12 cellular contexts compared by ENCODE assay signal in genomic region chr4:2291705-2292651, GRCh38. TPM values are rescaled to one million over a fixed set of nuclear protein-coding genes. Genes with fewer than 3 reads are reported as not detected.
DNase-seq lines count a peak whose midpoint lies in the region; ATAC-seq and TF ChIP-seq lines count a peak whose summit lies in the region.
"Had no signal": no experiment of that assay in that cellular context is flagged by ENCODE, and none has a peak within 500 bp of the region (broad histone marks: within the 10 kb centered on the region; RNA-seq: fewer than 3 reads in every experiment).

No MANE protein-coding gene starts in this region.

- no peak for ATAC-seq in T-cell (replicated peaks in 1 of 4)
- no peak for ATAC-seq in stimulated activated memory B cell treated with anti-CD40 and anti-IgM and Interleukin-4, amounts not matched to agents 10 μg/mL and 1 μg/mL and 100 μg/mL, for 72 hours
- ATAC-seq in GM18498 (IDR thresholded peaks at IDR 0.05; ENCODE audit: unreplicated experiment), result no peak
- ATAC-seq in HG03097 (IDR thresholded peaks at IDR 0.05; ENCODE audit: low FRiP score, unreplicated experiment), result no peak
- ATAC-seq: A549 had no signal

- H3K27ac Mint-ChIP-seq in T-cell (peak overlapping the region; percentile 96 to 98), immature natural killer cell (peak overlapping the region in 5 of 6 donors; percentile 96 to 100 (median 97))
- peak overlapping the region; percentile 70 for H3K27ac Mint-ChIP-seq in stimulated activated memory B cell treated with anti-CD40 and anti-IgM and Interleukin-4, amounts not matched to agents 10 μg/mL and 1 μg/mL and 100 μg/mL, for 72 hours

- peaks cover 0 to 6% (median 0%) of the 10 kb centered on the region in 3 donors for H3K9me3 Mint-ChIP-seq in T-cell
- H3K9me3 Mint-ChIP-seq in immature natural killer cell, result no peaks in the 10 kb centered on the region
- peaks cover 3% of the 10 kb centered on the region for H3K9me3 Mint-ChIP-seq in stimulated activated memory B cell treated with anti-CD40 and anti-IgM and Interleukin-4, amounts not matched to agents 10 μg/mL and 1 μg/mL and 100 μg/mL, for 72 hours
- H3K9me3 Mint-ChIP-seq: activated naive CD4-positive, alpha-beta T cell treated with anti-CD3 and anti-CD28 coated beads, Interleukin-2, amount 50 U/mL, for 72 hours had no signal

- TF ChIP-seq CTCF in GM10266 (IDR thresholded peaks at IDR 0.05; ENCODE audit: control insufficient read depth, insufficient read depth, low read depth, missing control alignments), result no peak

- H3K36me3 Mint-ChIP-seq in T-cell (peaks cover 4% of the 10 kb centered on the region), immature natural killer cell (peaks cover 0 to 16% (median 4%) of the 10 kb centered on the region in 3 donors)
- no peaks in the 10 kb centered on the region for H3K36me3 Mint-ChIP-seq in stimulated activated memory B cell treated with anti-CD40 and anti-IgM and Interleukin-4, amounts not matched to agents 10 μg/mL and 1 μg/mL and 100 μg/mL, for 72 hours
- H3K36me3 Mint-ChIP-seq: activated naive CD4-positive, alpha-beta T cell treated with anti-CD3 and anti-CD28 coated beads, Interleukin-2, amount 50 U/mL, for 72 hours had no signal

- CTCF ChIA-PET in T-cell (lab: Charles Lee), result interaction anchor here in 1 of 2 donors (1.6 kb wide), 1 partner anchor 127 kb away, joined by 7 read pairs; the partner anchor contains the start of genes CFAP99 and ZFYVE28

- DNase-seq in activated CD8-positive, alpha-beta memory T cell treated with anti-CD3 and anti-CD28 coated beads for 24 hours, result peak; percentile 50
- no peak for DNase-seq in activated CD8-positive, alpha-beta memory T cell treated with anti-CD3 and anti-CD28 coated beads, Interleukin-2, amount 50 U/mL, for 4 hours
- no peak for DNase-seq in T-cell
- no peak for DNase-seq in immature natural killer cell
- DNase-seq in GM10266 (ENCODE audit: extremely low spot score), result no peak
- DNase-seq: DMS53, NCI-H446 treated with DMSO at 0.1 percent for 48 hours had no signal

- POLR2A ChIA-PET in T-cell (lab: Charles Lee), result interaction anchor here in 1 of 2 donors (2.9 kb wide), 1 partner anchor 10 kb away, joined by 33 read pairs; no protein-coding TSS in a partner anchor

- peak overlapping the region in 1 of 3 donors; percentile 79 for H3K4me3 Mint-ChIP-seq in T-cell
- peak overlapping the region in 3 of 5 donors; percentile 10 to 78 (median 22) for H3K4me3 Mint-ChIP-seq in immature natural killer cell
- H3K4me3 Mint-ChIP-seq in stimulated activated memory B cell treated with anti-CD40 and anti-IgM and Interleukin-4, amounts not matched to agents 10 μg/mL and 1 μg/mL and 100 μg/mL, for 72 hours, result no peak overlapping the region

- H3K4me1 Mint-ChIP-seq in T-cell (peaks cover 47 to 63% (median 58%) of the 10 kb centered on the region in 3 donors), immature natural killer cell (peaks cover 28 to 34% of the 10 kb centered on the region in 2 donors)
- H3K4me1 Mint-ChIP-seq in stimulated activated memory B cell treated with anti-CD40 and anti-IgM and Interleukin-4, amounts not matched to agents 10 μg/mL and 1 μg/mL and 100 μg/mL, for 72 hours, result peaks cover 21% of the 10 kb centered on the region

- no peaks in the 10 kb centered on the region for H3K27me3 Mint-ChIP-seq in T-cell
- H3K27me3 Mint-ChIP-seq in immature natural killer cell (ENCODE audit: low read depth in 3 of 3), result peaks cover 9 to 14% (median 11%) of the 10 kb centered on the region in 3 donors
- no peaks in the 10 kb centered on the region for H3K27me3 Mint-ChIP-seq in stimulated activated memory B cell treated with anti-CD40 and anti-IgM and Interleukin-4, amounts not matched to agents 10 μg/mL and 1 μg/mL and 100 μg/mL, for 72 hours

RNA-seq across cellular contexts. Expression of gene MXD4, which starts 30.1 kb away (rescaled TPM):
- total RNA-seq in T-cell, result 100 to 1,000 TPM in 1 of 5 donors, 10 to 100 TPM in 4; 57.0 to 125 (median 78.2) TPM
- polyA plus RNA-seq in immature natural killer cell, result 10 to 100 TPM; 55.0 to 56.1 (median 55.0) TPM

RNA-seq across cellular contexts. Expression of gene HAUS3, which starts 50.1 kb away (rescaled TPM):
- 10 to 100 TPM; 29.3 to 94.0 (median 31.2) TPM for total RNA-seq in T-cell
- polyA plus RNA-seq in immature natural killer cell, result 10 to 100 TPM; 12.8 to 21.7 (median 16.5) TPM

RNA-seq across cellular contexts. Expression of gene POLN, which starts 50.1 kb away (rescaled TPM):
- 1 to 10 TPM; 2.5 to 3.7 (median 2.7) TPM for total RNA-seq in T-cell
- polyA plus RNA-seq in immature natural killer cell, result 1 to 10 TPM in 1 of 3 donors, under 1 TPM in 1, not detected in 1; 0.41 to 1.6 TPM
